In the genomic region with DNA sequence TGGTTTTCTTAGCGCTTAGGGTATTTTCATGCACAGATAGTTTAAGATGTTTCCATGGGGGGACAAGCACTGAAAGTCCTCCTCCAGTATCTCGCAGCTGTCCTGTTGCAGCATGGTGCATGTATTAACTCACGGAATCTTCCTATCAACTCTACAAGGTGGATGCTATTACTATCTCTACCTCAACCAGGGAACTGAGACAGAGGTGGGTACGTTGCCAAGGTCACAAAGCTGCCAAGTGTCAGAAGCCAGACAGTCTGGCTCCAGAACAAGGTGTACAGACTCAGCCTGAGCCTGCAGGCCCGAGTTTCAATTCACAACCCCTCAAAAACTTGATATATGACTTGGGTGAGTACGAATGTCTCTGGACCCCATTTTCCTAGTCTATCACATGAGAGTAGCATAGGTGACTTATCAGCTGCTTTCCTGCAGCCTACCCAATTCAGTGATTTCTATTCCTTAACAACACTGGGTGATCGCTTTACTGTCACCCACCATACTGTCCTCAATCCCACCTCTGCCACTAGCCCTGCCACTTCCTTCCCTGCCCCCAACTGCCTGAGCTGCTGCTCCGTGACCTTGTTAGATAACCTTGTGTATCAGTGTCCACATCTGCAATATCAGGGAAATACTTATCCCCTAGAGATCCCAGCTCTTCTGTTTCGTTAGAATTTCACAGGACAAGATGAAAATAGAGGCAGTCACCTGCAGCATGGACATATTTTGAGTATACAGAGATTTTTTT, we compare ENCODE assay signal across 17 cellular contexts.
DNase-seq lines count a peak whose midpoint lies in the region; ATAC-seq, FAIRE-seq and TF ChIP-seq lines count a peak whose summit lies in the region.
"Had no signal": no experiment of that assay in that cellular context is flagged by ENCODE, and none has a peak within 500 bp of the region (broad histone marks: within the 10 kb centered on the region; RNA-seq: fewer than 3 reads in every experiment).

No MANE protein-coding gene starts in this region.

- H3K4me3 ChIP-seq in bronchial epithelial cell (ENCODE audit: low read depth, low read length) = no peak overlapping the region
- H3K4me3 ChIP-seq in effector memory CD4-positive, alpha-beta T cell (ENCODE audit: insufficient read depth, low read depth, low read length, poor library complexity, severe bottlenecking) = no peak overlapping the region

- no peak overlapping the region for H3K9ac ChIP-seq in H9 (ENCODE audit: extremely low read depth, insufficient read length, low read length)

- H3K9me3 Mint-ChIP-seq in H9 (no peaks in the 10 kb centered on the region), nephron progenitor cell (no peaks in the 10 kb centered on the region)
- H3K9me3 Mint-ChIP-seq: CD8-positive, alpha-beta T cell had no signal

- no CpG with 5 or more reads among the region's 9 CpGs for WGBS in H9 (ENCODE audit: extremely low coverage, insufficient read length, low lambda C conversion rate)

- no peak overlapping the region for H2AK5ac ChIP-seq in H9 (ENCODE audit: insufficient read length, low read length)

- no peak for ATAC-seq in GM18868 (IDR thresholded peaks at IDR 0.05; ENCODE audit: unreplicated experiment)
- ATAC-seq: CD8-positive, alpha-beta T cell had no signal

- H4K91ac ChIP-seq in H9 (ENCODE audit: insufficient read length, low read depth, low read length) = no peak overlapping the region

- TF ChIP-seq CTCF in 22Rv1 (IDR thresholded peaks at IDR 0.05) = no peak
- TF ChIP-seq CTCF in H9 (conservative IDR thresholded peaks at IDR 0.05) = no peak
- TF ChIP-seq CTCF in bronchial epithelial cell (IDR thresholded peaks at IDR 0.05; ENCODE audit: insufficient read depth, low read length, severe bottlenecking) = no peak
- no peak for TF ChIP-seq CTCF in nephron progenitor cell (IDR thresholded peaks at IDR 0.05)

- no peaks in the 10 kb centered on the region for H3K79me2 ChIP-seq in H9 (ENCODE audit: insufficient read depth, low read length)

- H3K27me3 ChIP-seq in H9 (ENCODE audit: insufficient read depth, low read length) (no peaks in the 10 kb centered on the region), bronchial epithelial cell (ENCODE audit: control insufficient read depth, insufficient read depth, low read length) (no peaks in the 10 kb centered on the region)
- peaks cover 25% of the 10 kb centered on the region for H3K27me3 ChIP-seq in effector memory CD4-positive, alpha-beta T cell (replicated peaks; ENCODE audit: control insufficient read depth, insufficient read depth, low read length, poor library complexity, severe bottlenecking)
- H3K27me3 ChIP-seq: BE2C had no signal

- peak overlapping the region; percentile 65 for H3K27ac ChIP-seq in 22Rv1
- H3K27ac ChIP-seq in H9 (ENCODE audit: insufficient read length, low read depth, low read length) = no peak overlapping the region
- H3K27ac ChIP-seq in effector memory CD4-positive, alpha-beta T cell (ENCODE audit: insufficient read depth, low read length, poor library complexity, severe bottlenecking) = no peak overlapping the region
- H3K27ac ChIP-seq: RWPE1 had no signal

- H3K36me3 ChIP-seq in bronchial epithelial cell (ENCODE audit: control insufficient read depth, insufficient read depth, low read length) = peaks cover 11% of the 10 kb centered on the region
- H3K36me3 ChIP-seq in effector memory CD4-positive, alpha-beta T cell (ENCODE audit: control insufficient read depth, insufficient read depth, low read length) = no peaks in the 10 kb centered on the region

- H2BK5ac ChIP-seq in H9 (ENCODE audit: insufficient read length, low read length) = no peak overlapping the region

- peak; percentile 68 for FAIRE-seq in bronchial epithelial cell (lab: Jason Lieb, UNC)

- H3K23me2 ChIP-seq in H9 (ENCODE audit: insufficient read length, low read depth, low read length, poor library complexity, severe bottlenecking) = no peaks in the 10 kb centered on the region

- H3K14ac ChIP-seq in H9 (ENCODE audit: insufficient read depth, low read length) = no peak overlapping the region

- H3K56ac ChIP-seq in H9 (ENCODE audit: insufficient read length, low read depth, low read length) = no peak overlapping the region

- no peak overlapping the region for H3K18ac ChIP-seq in H9 (ENCODE audit: insufficient read length, low read depth, low read length)

- H2AFZ ChIP-seq in H9 (ENCODE audit: low read length) = no peak overlapping the region

- H2BK20ac ChIP-seq in H9 (ENCODE audit: low read depth, low read length, poor library complexity, severe bottlenecking) = no peak overlapping the region

- DNase-seq in H9 (no peak), bronchial epithelial cell (ENCODE audit: low read depth) (no peak), nephron progenitor cell (no peak), NCI-H2081 (lab: John Stamatoyannopoulos, UW) (no peak)
- no peak for DNase-seq in effector memory CD4-positive, alpha-beta T cell
- DNase-seq: BE2C; CD8-positive, alpha-beta T cell; DND-41; GDM1; Kasumi-1; NCI-H1417; NCI-H1930; NCI-H2227 treated with DMSO at 0.1 percent for 48 hours; NCI-H524 treated with DMSO at 0.1 percent for 48 hours had no signal

- H3K4me3 Mint-ChIP-seq in H9 (peak overlapping the region in 1 of 2 experiments; percentile 13; a peak in 1 of 5 replicates), nephron progenitor cell (no peak overlapping the region)
- H3K4me3 Mint-ChIP-seq: CD8-positive, alpha-beta T cell had no signal

- H2BK15ac ChIP-seq in H9 (ENCODE audit: low read depth, low read length) = no peak overlapping the region

- no peaks in the 10 kb centered on the region for H4K20me1 ChIP-seq in H9 (ENCODE audit: control insufficient read depth, insufficient read depth, insufficient read length)

- H3K4me1 Mint-ChIP-seq in H9 (no peaks in the 10 kb centered on the region), nephron progenitor cell (no peaks in the 10 kb centered on the region)

- no peaks in the 10 kb centered on the region for H3K4me1 ChIP-seq in H9 (ENCODE audit: insufficient read depth, low read length)
- peaks cover 15% of the 10 kb centered on the region for H3K4me1 ChIP-seq in effector memory CD4-positive, alpha-beta T cell (ENCODE audit: control insufficient read depth, insufficient read depth, low read length, poor library complexity, severe bottlenecking)
- H3K4me1 ChIP-seq: BE2C had no signal

- no peak overlapping the region for H3K4ac ChIP-seq in H9 (ENCODE audit: low read depth, low read length)

- H3K27ac Mint-ChIP-seq in H9 (peak overlapping the region; percentile 8 to 87 (median 68); a peak in 4 of 7 replicates), nephron progenitor cell (peak overlapping the region; percentile 30)
- H3K27ac Mint-ChIP-seq: CD8-positive, alpha-beta T cell had no signal

- H3K9me3 ChIP-seq in H9 (ENCODE audit: control insufficient read depth, low read depth, low read length) = no peaks in the 10 kb centered on the region
- no peaks in the 10 kb centered on the region for H3K9me3 ChIP-seq in effector memory CD4-positive, alpha-beta T cell (ENCODE audit: control insufficient read depth, low read length)
- H3K9me3 ChIP-seq: BE2C had no signal

- no peak overlapping the region for H3K23ac ChIP-seq in H9 (ENCODE audit: insufficient read length, low read depth, low read length)

- H2BK120ac ChIP-seq in H9 (ENCODE audit: low read depth, low read length, poor library complexity, severe bottlenecking) = no peak overlapping the region

- no peak overlapping the region for H4K5ac ChIP-seq in H9 (ENCODE audit: insufficient read length, low read depth, low read length)

- H2BK12ac ChIP-seq in H9 (ENCODE audit: insufficient read length, low read depth, low read length) = no peak overlapping the region

- H3K27me3 Mint-ChIP-seq in H9 (ENCODE audit: low read depth) (peaks cover 2% of the 10 kb centered on the region), nephron progenitor cell (ENCODE audit: low read depth, poor library complexity) (peaks cover 7% of the 10 kb centered on the region)

- H3T11ph ChIP-seq in H9 (ENCODE audit: low read length) = no peak overlapping the region

- H4K8ac ChIP-seq in H9 (replicated peaks; ENCODE audit: insufficient read length, low read depth, low read length) = no peak overlapping the region

- H3K79me1 ChIP-seq in H9 (ENCODE audit: insufficient read depth, low read depth, low read length, poor library complexity, severe bottlenecking) = no peaks in the 10 kb centered on the region

- no peak overlapping the region for H3K4me2 ChIP-seq in H9 (ENCODE audit: insufficient read depth, insufficient read length, low read length)

- H3K36me3 Mint-ChIP-seq in H9 (ENCODE audit: insufficient read depth in 1 of 3, low read depth in 3 of 3) (peaks cover 35 to 45% (median 43%) of the 10 kb centered on the region in 3 experiments), nephron progenitor cell (ENCODE audit: low read depth) (peaks cover 43% of the 10 kb centered on the region)
